ENCODE assay signal across 8 cellular contexts in the genomic region with DNA sequence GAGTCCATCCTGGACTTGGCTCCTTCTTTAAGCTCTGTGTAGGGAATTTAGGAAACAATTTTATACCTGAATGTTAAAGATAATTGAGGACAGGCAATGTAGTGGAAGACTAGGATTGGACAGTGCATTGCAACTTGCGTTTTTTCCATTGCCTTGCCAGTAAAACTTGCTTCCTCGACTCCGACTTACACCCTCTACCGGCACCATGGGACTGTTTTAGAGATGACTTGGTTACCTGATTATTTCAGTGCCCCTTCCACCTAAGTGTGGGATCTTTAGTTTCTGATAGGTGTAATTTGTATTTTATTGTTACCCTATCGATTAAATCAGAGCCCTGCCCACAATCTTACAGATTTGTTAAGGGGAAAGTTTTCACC. TPM values are rescaled to one million over a fixed set of nuclear protein-coding genes. Genes with fewer than 3 reads are reported as not detected.
DNase-seq lines count a peak whose midpoint lies in the region.

No MANE protein-coding gene starts in this region.

- intact Hi-C loops in activated T-helper 2 cell treated with anti-CD3 and anti-CD28 coated beads, Interferon-gamma antibody, Interleukin-2, Interleukin-4, amounts not matched to agents 10 μg/mL and 5 μg/mL and 100 μg/mL, durations not matched to agents 14 hours and 24 hours and 36 hours (cut with micrococcal nuclease): loop anchor here (2.0 to 10.0 kb wide), 2 partner anchors 55 to 93 kb away; no protein-coding TSS in a partner anchor

- H3K27ac ChIP-seq in Karpas-422 (ENCODE audit: low read length): no peak overlapping the region; the same call in 1 of the 2 replicates

- H3K27me3 ChIP-seq in Karpas-422 (ENCODE audit: low read length): no peaks in the 10 kb centered on the region

- H3K79me2 ChIP-seq in Karpas-422 (ENCODE audit: low read length): peaks cover 50% of the 10 kb centered on the region

- H2AFZ ChIP-seq in Karpas-422 (ENCODE audit: low read length): no peak overlapping the region

- DNase-seq in NCI-H510A treated with DMSO at 0.1 percent for 48 hours (lab: John Stamatoyannopoulos, UW): peak; percentile 11
- no peak for DNase-seq in NCI-H510A (lab: John Stamatoyannopoulos, UW)
- DNase-seq in Karpas-422: peak; percentile 50
- no peak for DNase-seq in activated T-helper 2 cell treated with anti-CD3 and anti-CD28 coated beads, Interferon-gamma antibody, Interleukin-2, Interleukin-4, amounts not matched to agents 10 μg/mL and 5 μg/mL and 100 μg/mL, durations not matched to agents 14 hours and 24 hours and 36 hours (ENCODE audit: low spot score)
- peak; percentile 30 for DNase-seq in superior temporal gyrus (ENCODE audit: extremely low spot score)
- no peak for DNase-seq in NCI-H1417 treated with DMSO at 0.1 percent for 48 hours (lab: John Stamatoyannopoulos, UW)
- no peak for DNase-seq in COLO668 (lab: John Stamatoyannopoulos, UW; ENCODE audit: unreplicated experiment)

- no peaks in the 10 kb centered on the region for H3K9me3 Mint-ChIP-seq in activated T-helper 2 cell treated with anti-CD3 and anti-CD28 coated beads, Interferon-gamma antibody, Interleukin-2, Interleukin-4, amounts not matched to agents 10 μg/mL and 5 μg/mL and 100 μg/mL, durations not matched to agents 14 hours and 24 hours and 36 hours

- peak overlapping the region; percentile 92 for H3K27ac Mint-ChIP-seq in activated T-helper 2 cell treated with anti-CD3 and anti-CD28 coated beads, Interferon-gamma antibody, Interleukin-2, Interleukin-4, amounts not matched to agents 10 μg/mL and 5 μg/mL and 100 μg/mL, durations not matched to agents 14 hours and 24 hours and 36 hours

- no peaks in the 10 kb centered on the region for H3K36me3 ChIP-seq in Karpas-422 (ENCODE audit: insufficient read depth, low read length)

- peaks cover 23% of the 10 kb centered on the region for H3K4me1 ChIP-seq in Karpas-422 (ENCODE audit: low read length)

- no peaks in the 10 kb centered on the region for H3K27me3 Mint-ChIP-seq in activated T-helper 2 cell treated with anti-CD3 and anti-CD28 coated beads, Interferon-gamma antibody, Interleukin-2, Interleukin-4, amounts not matched to agents 10 μg/mL and 5 μg/mL and 100 μg/mL, durations not matched to agents 14 hours and 24 hours and 36 hours (ENCODE audit: low read depth)

- peak overlapping the region; percentile 57 for H3K4me2 ChIP-seq in Karpas-422 (ENCODE audit: low read depth, low read length, poor library complexity, severe bottlenecking)

- H3K9ac ChIP-seq in Karpas-422 (ENCODE audit: low read length): peak overlapping the region; percentile 88

- H3K9me3 ChIP-seq in Karpas-422 (ENCODE audit: low read length) (no peaks in the 10 kb centered on the region), iPS-18c (ENCODE audit: control insufficient read depth, insufficient read depth, low read length) (peaks cover 3% of the 10 kb centered on the region)

- H3K9me2 ChIP-seq in Karpas-422 (replicated peaks; ENCODE audit: insufficient read depth, low read length): no peaks in the 10 kb centered on the region

- H3K36me3 Mint-ChIP-seq in activated T-helper 2 cell treated with anti-CD3 and anti-CD28 coated beads, Interferon-gamma antibody, Interleukin-2, Interleukin-4, amounts not matched to agents 10 μg/mL and 5 μg/mL and 100 μg/mL, durations not matched to agents 14 hours and 24 hours and 36 hours (ENCODE audit: low read depth): peaks cover 4% of the 10 kb centered on the region

- H3K4me3 Mint-ChIP-seq in activated T-helper 2 cell treated with anti-CD3 and anti-CD28 coated beads, Interferon-gamma antibody, Interleukin-2, Interleukin-4, amounts not matched to agents 10 μg/mL and 5 μg/mL and 100 μg/mL, durations not matched to agents 14 hours and 24 hours and 36 hours (ENCODE audit: low read depth): peak overlapping the region; percentile 88

- H3K4me3 ChIP-seq in Karpas-422 (ENCODE audit: low read length) (peak overlapping the region; percentile 70), iPS-18c (ENCODE audit: insufficient read depth, low read depth, low read length) (peak overlapping the region; percentile 75)

- peaks cover 14% of the 10 kb centered on the region; the same call in 1 of the 2 replicates for H4K20me1 ChIP-seq in Karpas-422 (ENCODE audit: insufficient read depth, low read depth, low read length)

- H3K4me1 Mint-ChIP-seq in activated T-helper 2 cell treated with anti-CD3 and anti-CD28 coated beads, Interferon-gamma antibody, Interleukin-2, Interleukin-4, amounts not matched to agents 10 μg/mL and 5 μg/mL and 100 μg/mL, durations not matched to agents 14 hours and 24 hours and 36 hours (ENCODE audit: low read depth): peaks cover 26% of the 10 kb centered on the region

RNA-seq across cellular contexts. Expression of gene PRPS1, which starts 1.2 kb away (rescaled TPM):
- total RNA-seq in Karpas-422 (2014; rRNA removed; shearing (Covaris generic); ENCODE audit: low replicate concordance): 50.7 and 69.7 TPM in 2 replicates
- total RNA-seq in activated T-helper 2 cell treated with anti-CD3 and anti-CD28 coated beads, Interferon-gamma antibody, Interleukin-2, Interleukin-4, amounts not matched to agents 10 μg/mL and 5 μg/mL and 100 μg/mL, durations not matched to agents 14 hours and 24 hours and 36 hours: 94.4 and 94.5 TPM in 2 replicates

Comparison
In these comparisons a context has a peak if more than half of its experiments do, and no peak if none do; other contexts are left out.
1. DNase-seq: peak in NCI-H510A treated with DMSO at 0.1 percent for 48 hours (single experiment), Karpas-422 (single experiment) and superior temporal gyrus (single experiment); none in NCI-H510A (single experiment), activated T-helper 2 cell treated with anti-CD3 and anti-CD28 coated beads, Interferon-gamma antibody, Interleukin-2, Interleukin-4, amounts not matched to agents 10 μg/mL and 5 μg/mL and 100 μg/mL, durations not matched to agents 14 hours and 24 hours and 36 hours (single experiment), NCI-H1417 treated with DMSO at 0.1 percent for 48 hours (single experiment) and COLO668 (single experiment).